In genomic region chr19:50384685-50385535, GRCh38 we compare ENCODE assay signal across 1 cellular context.
TF ChIP-seq lines count a peak whose summit lies in the region.

No MANE protein-coding gene starts in this region.

TF ChIP-seq in K562, 482 proteins besides CTCF, POLR2A, EP300 and RAD21 (continued from another document and continues in another):
- no peak for TF ChIP-seq TAF7 (tag; IDR thresholded peaks at IDR 0.05)
- 0 out of 2 replicates have a peak, but pooled peaks have one; percentile 17 for TF ChIP-seq NBN (IDR thresholded peaks at IDR 0.05; ENCODE audit: low read depth)
- peak; percentile 11; the same call in 1 of the 2 replicates for TF ChIP-seq ARID1B (IDR thresholded peaks at IDR 0.05)
- no peak for TF ChIP-seq MTA3 (IDR thresholded peaks at IDR 0.05; ENCODE audit: borderline replicate concordance)
- no peak for TF ChIP-seq ZBTB34 (CRISPR knock-in tag; IDR thresholded peaks at IDR 0.05)
- no peak for TF ChIP-seq SREBF1 (IDR thresholded peaks at IDR 0.05; ENCODE audit: borderline replicate concordance, low read depth, low read length)
- peak; percentile 63; the same call in 1 of the 2 replicates for TF ChIP-seq ARID4B (CRISPR knock-in tag; IDR thresholded peaks at IDR 0.05)
- TF ChIP-seq HDAC1 (IDR thresholded peaks at IDR 0.05), result peak in 1 of 2 experiments; percentile 24; a peak in 2 of 4 replicates
- TF ChIP-seq ETS1 (conservative IDR thresholded peaks at IDR 0.05; ENCODE audit: control insufficient read depth, low read depth, low read length), result 0 out of 2 replicates have a peak, but pooled peaks have one; percentile 24
- TF ChIP-seq ZNF830 (CRISPR knock-in tag; IDR thresholded peaks at IDR 0.05), result no peak
- peak; percentile 18; the same call in 1 of the 2 replicates for TF ChIP-seq POLR2G (IDR thresholded peaks at IDR 0.05; ENCODE audit: low read depth, low read length)
- no peak for TF ChIP-seq SNRNP70 (optimal IDR thresholded peaks at IDR 0.05; ENCODE audit: low read depth, low read length)
- no peak for TF ChIP-seq WHSC1 (IDR thresholded peaks at IDR 0.05; ENCODE audit: low read length)
- no peak for TF ChIP-seq MTF1 (CRISPR knock-in tag; IDR thresholded peaks at IDR 0.05; ENCODE audit: borderline replicate concordance)
- TF ChIP-seq NR2C2 (CRISPR knock-in tag; IDR thresholded peaks at IDR 0.05), result no peak
- no peak for TF ChIP-seq NR2C2 (tag; IDR thresholded peaks at IDR 0.05)
- TF ChIP-seq NUFIP1 (IDR thresholded peaks at IDR 0.05; ENCODE audit: partially characterized antibody), result no peak
- TF ChIP-seq E2F8 (IDR thresholded peaks at IDR 0.05; ENCODE audit: low read depth, partially characterized antibody), result no peak
- no peak for TF ChIP-seq SNIP1 (IDR thresholded peaks at IDR 0.05; ENCODE audit: low read depth)
- TF ChIP-seq ZBTB2 (IDR thresholded peaks at IDR 0.05), result peak; percentile 56; the same call in 1 of the 2 replicates
- 0 out of 2 replicates have a peak, but pooled peaks have one; percentile 20 for TF ChIP-seq ELF1 (tag; IDR thresholded peaks at IDR 0.05)
- TF ChIP-seq MAFG (tag; conservative IDR thresholded peaks at IDR 0.05), result no peak
- no peak for TF ChIP-seq PHF21A (IDR thresholded peaks at IDR 0.05; ENCODE audit: borderline replicate concordance, low read depth)
- no peak for TF ChIP-seq GTF3C2 (IDR thresholded peaks at IDR 0.05; ENCODE audit: borderline replicate concordance, extremely low read depth, insufficient read length)
- no peak for TF ChIP-seq DLX4 (CRISPR knock-in tag; IDR thresholded peaks at IDR 0.05)
- TF ChIP-seq RBM34 (IDR thresholded peaks at IDR 0.05; ENCODE audit: borderline replicate concordance, insufficient read depth, low read length), result no peak
- no peak for TF ChIP-seq SLC30A9 (CRISPR knock-in tag; IDR thresholded peaks at IDR 0.05)
- TF ChIP-seq CAMTA2 (CRISPR knock-in tag; conservative IDR thresholded peaks at IDR 0.05), result no peak
- no peak for TF ChIP-seq GATAD2B (IDR thresholded peaks at IDR 0.05; ENCODE audit: borderline replicate concordance)
- no peak for TF ChIP-seq ZNF583 (CRISPR knock-in tag; IDR thresholded peaks at IDR 0.05)
- no peak for TF ChIP-seq MLX (CRISPR knock-in tag; conservative IDR thresholded peaks at IDR 0.05)
- no peak for TF ChIP-seq CHD2 (IDR thresholded peaks at IDR 0.05; ENCODE audit: low read depth, low read length)
- no peak for TF ChIP-seq BCOR (IDR thresholded peaks at IDR 0.05)
- TF ChIP-seq ZBTB5 (IDR thresholded peaks at IDR 0.05), result no peak
- TF ChIP-seq TCF7 (IDR thresholded peaks at IDR 0.05; ENCODE audit: borderline replicate concordance), result no peak
- TF ChIP-seq CTCFL (IDR thresholded peaks at IDR 0.05; ENCODE audit: borderline replicate concordance, insufficient read depth, low read depth, low read length, poor library complexity, severe bottlenecking), result no peak
- peak; percentile 41; the same call in 1 of the 2 replicates for TF ChIP-seq TSC22D4 (tag; IDR thresholded peaks at IDR 0.05)
- TF ChIP-seq ZBTB43 (CRISPR knock-in tag; IDR thresholded peaks at IDR 0.05), result no peak
- no peak for TF ChIP-seq ZBTB8A (IDR thresholded peaks at IDR 0.05; ENCODE audit: partially characterized antibody)
- peak; percentile 45 for TF ChIP-seq ZNF316 (IDR thresholded peaks at IDR 0.05)
- peak; percentile 20; the same call in 1 of the 2 replicates for TF ChIP-seq FOXJ2 (tag; IDR thresholded peaks at IDR 0.05)
